Comparison of ENCODE assay signal across 1 cellular context in genomic region chr17:20291853-20292252, GRCh38.
TF ChIP-seq lines count a peak whose summit lies in the region.

No MANE protein-coding gene starts in this region.

TF ChIP-seq in GM23338, 12 proteins besides CTCF, POLR2A, EP300 and RAD21:
- TF ChIP-seq ZNF462 (CRISPR knock-in tag; IDR thresholded peaks at IDR 0.05) (no peak), EZH2 (IDR thresholded peaks at IDR 0.05; ENCODE audit: low read depth, unreplicated experiment) (no peak), REST (IDR thresholded peaks at IDR 0.05; ENCODE audit: unreplicated experiment) (no peak), EZH2phosphoT487 (IDR thresholded peaks at IDR 0.05; ENCODE audit: unreplicated experiment) (no peak), ETS1 (IDR thresholded peaks at IDR 0.05) (no peak), CREB1 (CRISPR knock-in tag; IDR thresholded peaks at IDR 0.05; ENCODE audit: low read depth) (no peak), ZNF114 (CRISPR knock-in tag; IDR thresholded peaks at IDR 0.05) (no peak), STAT1 (IDR thresholded peaks at IDR 0.05; ENCODE audit: unreplicated experiment) (no peak), ZNF331 (CRISPR knock-in tag; IDR thresholded peaks at IDR 0.05; ENCODE audit: low read depth) (no peak), POLR2AphosphoS5 (IDR thresholded peaks at IDR 0.05; ENCODE audit: low read depth) (no peak), JUNB (IDR thresholded peaks at IDR 0.05; ENCODE audit: unreplicated experiment) (no peak), NANOG (IDR thresholded peaks at IDR 0.05; ENCODE audit: borderline replicate concordance) (no peak)
TF ChIP-seq in GM23338: peak in this region for 0.
